Comparison of ENCODE assay signal across 14 cellular contexts in genomic region chr10:35135861-35136260, GRCh38. TPM values are rescaled to one million over a fixed set of nuclear protein-coding genes. Genes with fewer than 3 reads are reported as not detected.
A peak's percentile ranks its signal among the peaks of the same experiment; 100 is the strongest.
DNase-seq lines count a peak whose midpoint lies in the region; ATAC-seq and TF ChIP-seq lines count a peak whose summit lies in the region.
"Had no signal": no experiment of that assay in that cellular context is flagged by ENCODE, and none has a peak within 500 bp of the region (broad histone marks: within the 10 kb centered on the region; RNA-seq: fewer than 3 reads in every experiment).

No MANE protein-coding gene starts in this region.

- POLR2A ChIA-PET in CD8-positive, alpha-beta memory T cell (lab: Charles Lee) = interaction anchor here (0.8 kb wide), 1 partner anchor 8 kb away, joined by 3 read pairs; no protein-coding TSS in a partner anchor
- POLR2A ChIA-PET in activated B cell treated with CpG ODN at 0.5 μM for 24 hours (lab: Charles Lee) = interaction anchor here (1.1 to 14.7 kb wide), 4 partner anchors 8 to 58 kb away, joined by 4 to 570 read pairs (median 50); partner anchors contain the start of gene CREM

- H3K4me1 ChIP-seq in CD8-positive, alpha-beta memory T cell (ENCODE audit: insufficient read depth, low read length) = peaks cover 42% of the 10 kb centered on the region

- H3K4me1 Mint-ChIP-seq in CD8-positive, alpha-beta memory T cell = peaks cover 32 to 46% (median 45%) of the 10 kb centered on the region in 3 donors
- peaks cover 49% of the 10 kb centered on the region for H3K4me1 Mint-ChIP-seq in activated B cell treated with CpG ODN at 0.5 μM for 24 hours
- H3K4me1 Mint-ChIP-seq in memory B cell = peaks cover 20% of the 10 kb centered on the region

- H3K27ac ChIP-seq in CD8-positive, alpha-beta memory T cell (ENCODE audit: low read depth, low read length) = no peak overlapping the region
- H3K27ac ChIP-seq in caudate nucleus (ENCODE audit: low read depth, low read length) = no peak overlapping the region
- H3K27ac ChIP-seq: colonic mucosa, PC-9 had no signal

- peak overlapping the region; percentile 74 to 97 (median 90) for H3K27ac Mint-ChIP-seq in CD8-positive, alpha-beta memory T cell
- H3K27ac Mint-ChIP-seq in activated B cell treated with CpG ODN at 0.5 μM for 24 hours = peak overlapping the region; percentile 89
- peak overlapping the region; percentile 88 for H3K27ac Mint-ChIP-seq in memory B cell
- H3K27ac Mint-ChIP-seq: nephron had no signal

- no peaks in the 10 kb centered on the region for H3K9me3 Mint-ChIP-seq in CD8-positive, alpha-beta memory T cell
- H3K9me3 Mint-ChIP-seq in activated B cell treated with CpG ODN at 0.5 μM for 24 hours = no peaks in the 10 kb centered on the region
- H3K9me3 Mint-ChIP-seq in memory B cell = no peaks in the 10 kb centered on the region
- H3K9me3 Mint-ChIP-seq: nephron had no signal

- peaks cover 0 to 2% of the 10 kb centered on the region in 2 donors for H3K27me3 Mint-ChIP-seq in CD8-positive, alpha-beta memory T cell
- H3K27me3 Mint-ChIP-seq in activated B cell treated with CpG ODN at 0.5 μM for 24 hours (no peaks in the 10 kb centered on the region), memory B cell (no peaks in the 10 kb centered on the region)

- peak in 2 of 5 donors; percentile 17 to 47 for DNase-seq in CD8-positive, alpha-beta memory T cell
- no peak for DNase-seq in activated B cell treated with CpG ODN at 0.5 μM for 24 hours
- DNase-seq in memory B cell (ENCODE audit: low spot score in 2 of 2) = peak in 1 of 2 donors; percentile 14
- DNase-seq in OCI-M1 (lab: John Stamatoyannopoulos, UW) = no peak
- no peak for DNase-seq in DMS53 (lab: John Stamatoyannopoulos, UW)
- DNase-seq in caudate nucleus (lab: John Stamatoyannopoulos, UW) = no peak
- no peak for DNase-seq in H4 (ENCODE audit: low spot score)
- DNase-seq: colonic mucosa, kidney glomerular epithelial cell, NCI-H2081, PC-9, T1000 had no signal

- peak overlapping the region; percentile 52 to 79 (median 71) for H3K4me3 Mint-ChIP-seq in CD8-positive, alpha-beta memory T cell
- peak overlapping the region; percentile 69 for H3K4me3 Mint-ChIP-seq in activated B cell treated with CpG ODN at 0.5 μM for 24 hours
- peak overlapping the region; percentile 51 for H3K4me3 Mint-ChIP-seq in memory B cell
- H3K4me3 Mint-ChIP-seq: nephron had no signal

- ATAC-seq in GM21529 (IDR thresholded peaks at IDR 0.05; ENCODE audit: unreplicated experiment) (peak; percentile 29), activated B cell treated with CpG ODN at 0.5 μM for 24 hours (ENCODE audit: low read depth) (no peak), memory B cell (ENCODE audit: low read depth) (peak; percentile 6)

- H3K36me3 Mint-ChIP-seq in CD8-positive, alpha-beta memory T cell = no peaks in the 10 kb centered on the region
- H3K36me3 Mint-ChIP-seq in activated B cell treated with CpG ODN at 0.5 μM for 24 hours (ENCODE audit: low read depth) = no peaks in the 10 kb centered on the region
- no peaks in the 10 kb centered on the region for H3K36me3 Mint-ChIP-seq in memory B cell

- no peak for TF ChIP-seq CTCF in activated B cell treated with CpG ODN at 0.5 μM for 24 hours (IDR thresholded peaks at IDR 0.05)

- intact Hi-C loops in activated B cell treated with CpG ODN at 0.5 μM for 24 hours (cut with micrococcal nuclease) = loop anchor here (1.0 kb wide), 3 partner anchors 9 to 59 kb away; no protein-coding TSS in a partner anchor

- H3K9me3 ChIP-seq in CD8-positive, alpha-beta memory T cell (ENCODE audit: low read length) = no peaks in the 10 kb centered on the region
- H3K9me3 ChIP-seq: colonic mucosa had no signal

- no peaks in the 10 kb centered on the region for H3K36me3 ChIP-seq in CD8-positive, alpha-beta memory T cell (ENCODE audit: insufficient read depth, low read length)
- H3K36me3 ChIP-seq: colonic mucosa had no signal

- CTCF ChIA-PET in CD8-positive, alpha-beta memory T cell (lab: Charles Lee) = interaction anchor here (0.9 to 6.4 kb wide), 2 partner anchors 14 to 60 kb away, joined by 4 to 41 read pairs; no protein-coding TSS in a partner anchor
- CTCF ChIA-PET in activated B cell treated with CpG ODN at 0.5 μM for 24 hours (lab: Charles Lee) = interaction anchor here (1.2 to 2.0 kb wide), 3 partner anchors 9 to 60 kb away, joined by 5 to 13 read pairs (median 6); partner anchors contain the start of gene CREM

- no peak overlapping the region for H3K4me3 ChIP-seq in CD8-positive, alpha-beta memory T cell (ENCODE audit: low read length)
- H3K4me3 ChIP-seq: colonic mucosa, PC-9 had no signal

- no peaks in the 10 kb centered on the region for H3K27me3 ChIP-seq in CD8-positive, alpha-beta memory T cell (ENCODE audit: insufficient read depth, low read length, poor library complexity, severe bottlenecking)
- H3K27me3 ChIP-seq: colonic mucosa had no signal

RNA-seq across cellular contexts. Expression of gene CREM, which starts 9.2 kb away (rescaled TPM):
- total RNA-seq in CD8-positive, alpha-beta memory T cell = 100 to 1,000 TPM; 132 to 134 TPM
- 29.4 TPM for polyA plus RNA-seq in CD8-positive, alpha-beta memory T cell
- 75.3 and 86.4 TPM in 2 replicates for total RNA-seq in activated B cell treated with CpG ODN at 0.5 μM for 24 hours
- 45.6 and 48.0 TPM in 2 replicates for total RNA-seq in H4 (2014; rRNA removed; shearing (Covaris generic))

RNA-seq across cellular contexts. Expression of gene CUL2, which starts 45.7 kb away (rescaled TPM):
- 10 to 100 TPM; 56.8 to 59.4 TPM for total RNA-seq in CD8-positive, alpha-beta memory T cell
- 19.3 TPM for polyA plus RNA-seq in CD8-positive, alpha-beta memory T cell
- 32.7 and 33.7 TPM in 2 replicates for total RNA-seq in activated B cell treated with CpG ODN at 0.5 μM for 24 hours
- 9.4 and 17.3 TPM in 2 replicates for total RNA-seq in H4 (2014; rRNA removed; shearing (Covaris generic))
